Comparison of ENCODE assay signal across 8 cellular contexts in the genomic region with DNA sequence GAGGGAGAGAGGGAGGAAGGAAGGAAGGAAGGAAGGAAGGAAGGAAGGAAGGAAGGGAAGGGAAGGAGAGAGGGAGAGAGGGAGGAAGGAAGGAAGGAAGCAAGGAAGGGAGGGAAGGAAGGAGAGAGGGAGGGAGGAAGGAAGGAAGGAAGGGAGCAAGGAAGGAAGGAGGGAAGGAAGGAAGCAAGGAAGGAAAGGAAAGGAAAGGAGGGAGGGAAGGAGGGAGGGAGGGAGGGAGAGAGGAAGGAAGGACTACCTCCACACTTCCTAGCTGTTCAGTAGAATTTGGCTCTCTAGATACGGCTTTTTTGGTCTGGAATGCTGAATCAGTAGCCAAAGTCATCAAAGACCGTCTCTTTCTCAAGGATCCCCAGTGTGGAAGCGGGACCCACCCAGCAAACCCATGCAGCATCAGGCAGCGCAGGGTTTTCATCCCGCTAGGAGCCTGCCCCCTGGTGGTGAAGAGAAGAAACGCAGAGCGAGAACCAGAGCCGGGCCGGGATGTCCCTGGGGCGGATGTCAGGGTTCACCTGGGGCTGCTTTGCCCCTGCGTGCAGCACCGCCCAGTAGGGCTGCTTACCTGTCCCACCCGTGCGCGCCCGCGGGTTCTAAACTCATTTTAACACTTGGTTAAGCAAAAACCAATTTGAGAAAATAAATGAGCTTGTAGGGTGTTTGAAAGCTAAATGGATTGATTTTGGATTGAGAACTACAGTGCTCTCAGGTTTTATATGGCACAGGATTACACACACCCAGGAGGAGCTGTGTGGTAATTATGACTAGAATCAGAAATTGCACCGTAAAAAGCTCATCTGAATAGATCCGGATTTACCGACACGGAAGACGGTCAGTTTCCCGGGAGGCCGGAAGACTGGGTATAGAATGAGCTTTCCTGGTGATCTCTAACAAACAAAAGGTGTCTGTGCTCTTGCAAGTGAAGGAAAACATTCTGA. TPM values are rescaled to one million over a fixed set of nuclear protein-coding genes. Genes with fewer than 3 reads are reported as not detected.
DNase-seq lines count a peak whose midpoint lies in the region; ATAC-seq, FAIRE-seq and TF ChIP-seq lines count a peak whose summit lies in the region.

No MANE protein-coding gene starts in this region.

- intact Hi-C loops in esophagus squamous epithelium (cut with DNase I), result loop anchor here (10.0 kb wide), 1 partner anchor 570 kb away; no protein-coding TSS in a partner anchor

- H4K20me1 ChIP-seq in neural cell (ENCODE audit: insufficient read depth), result no peaks in the 10 kb centered on the region

- no peaks in the 10 kb centered on the region for H3K9me2 ChIP-seq in neural cell (ENCODE audit: insufficient read depth, low read length)

- TF ChIP-seq CTCF in esophagus squamous epithelium (IDR thresholded peaks at IDR 0.05), result peak; percentile 68 to 98 (median 86)
- peak; percentile 89 for TF ChIP-seq CTCF in neural cell (IDR thresholded peaks at IDR 0.05; ENCODE audit: poor library complexity, severe bottlenecking)

- WGBS in esophagus squamous epithelium, 2 donors, result 18 to 31% methylated on average over 16 to 24 of the region's 24 CpGs

- peak; percentile 58 for ATAC-seq in HG02885 (IDR thresholded peaks at IDR 0.05; ENCODE audit: poor library complexity, unreplicated experiment)
- ATAC-seq in GM21367 (IDR thresholded peaks at IDR 0.05; ENCODE audit: unreplicated experiment), result no peak

- peak; percentile 88 for TF ChIP-seq RAD21 in neural cell (conservative IDR thresholded peaks at IDR 0.05)

- H3K4me2 ChIP-seq in neural cell (ENCODE audit: low read length), result no peak overlapping the region

- no peaks in the 10 kb centered on the region for H3F3A ChIP-seq in neural cell (ENCODE audit: insufficient read depth, low read length, poor library complexity, severe bottlenecking)

- TF ChIP-seq POLR2A in esophagus squamous epithelium (IDR thresholded peaks at IDR 0.05), result no peak

- TF ChIP-seq EP300 in neural cell (conservative IDR thresholded peaks at IDR 0.05; ENCODE audit: poor library complexity, severe bottlenecking), result no peak

- H3K4me3 ChIP-seq in esophagus squamous epithelium (no peak overlapping the region), neural cell (ENCODE audit: low read length) (no peak overlapping the region)

- no peak overlapping the region for H2AFZ ChIP-seq in neural cell (ENCODE audit: low read depth, low read length)

- peak; percentile 44 for FAIRE-seq in G401.6 (lab: Jason Lieb, UNC)

- H3K27me3 ChIP-seq in esophagus squamous epithelium (peaks cover 0 to 43% (median 0%) of the 10 kb centered on the region in 4 donors), neural cell (ENCODE audit: insufficient read depth, low read depth, low read length) (no peaks in the 10 kb centered on the region)

- no peaks in the 10 kb centered on the region for H3K79me2 ChIP-seq in neural cell (replicated peaks; ENCODE audit: insufficient read depth, low read length)

- no peaks in the 10 kb centered on the region for H3K9me3 ChIP-seq in esophagus squamous epithelium
- no peaks in the 10 kb centered on the region for H3K9me3 ChIP-seq in neural cell (ENCODE audit: low read length)

- H3K36me3 ChIP-seq in esophagus squamous epithelium (no peaks in the 10 kb centered on the region), neural cell (ENCODE audit: insufficient read depth, low read length) (no peaks in the 10 kb centered on the region)

- H3K27ac ChIP-seq in esophagus squamous epithelium (no peak overlapping the region), neural cell (ENCODE audit: low read length) (no peak overlapping the region)

- no peak overlapping the region for H3K9ac ChIP-seq in neural cell (ENCODE audit: low read length)

- peak; percentile 15 to 28 for DNase-seq in NOMO-1 (lab: John Stamatoyannopoulos, UW; ENCODE audit: unreplicated experiment in 2 of 2)
- peak; percentile 78 for DNase-seq in activated CD8-positive, alpha-beta memory T cell treated with anti-CD3 and anti-CD28 coated beads, Interleukin-2, amount 50 U/mL, for 4 hours
- no peak for DNase-seq in esophagus squamous epithelium (lab: John Stamatoyannopoulos, UW)
- DNase-seq in stromal cell of bone marrow (ENCODE audit: low read depth), result peak; percentile 42

- peaks cover 0 to 7% (median 0%) of the 10 kb centered on the region in 3 donors for H3K4me1 ChIP-seq in esophagus squamous epithelium

TF ChIP-seq in neural cell, 6 proteins besides CTCF, POLR2A, EP300 and RAD21:
- TF ChIP-seq SMC3 (conservative IDR thresholded peaks at IDR 0.05; ENCODE audit: poor library complexity) (peak; percentile 96), TAF1 (IDR thresholded peaks at IDR 0.05; ENCODE audit: low read depth) (peak; percentile 41), EZH2 (IDR thresholded peaks at IDR 0.05; ENCODE audit: borderline replicate concordance, insufficient read depth, low read length, poor library complexity, severe bottlenecking) (no peak)

RNA-seq across cellular contexts. Expression of a gene that starts 48.1 kb away (rescaled TPM):
- total RNA-seq in esophagus squamous epithelium, result 10 to 100 TPM; 11.2 to 27.1 (median 20.0) TPM
- polyA plus RNA-seq in neural cell, result 20.3 and 21.6 TPM in 2 replicates
- 42.6 and 44.6 TPM in 2 replicates for polyA minus RNA-seq in neural cell
